ENCODE assay signal across 29 cellular contexts in the genomic region with DNA sequence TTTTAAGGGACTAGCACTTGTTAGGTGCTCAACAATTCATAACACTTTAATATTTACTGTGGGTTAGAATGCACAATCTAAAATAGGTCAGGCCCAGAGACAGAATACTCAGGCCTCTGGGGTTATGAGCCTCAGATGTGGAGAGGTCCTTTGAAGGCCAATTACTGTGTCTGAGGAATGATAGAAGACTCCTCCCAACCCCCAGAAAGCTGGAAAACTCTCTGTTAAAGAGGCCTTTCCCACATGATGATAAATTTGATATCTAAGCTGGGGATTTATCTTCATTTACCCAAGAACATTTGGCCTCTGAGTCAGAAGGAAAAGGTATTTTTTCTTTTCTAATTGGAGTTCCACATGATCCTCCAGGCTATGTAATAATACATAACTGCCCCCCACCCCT. TPM values are rescaled to one million over a fixed set of nuclear protein-coding genes. Genes with fewer than 3 reads are reported as not detected.
DNase-seq lines count a peak whose midpoint lies in the region; ATAC-seq, FAIRE-seq and TF ChIP-seq lines count a peak whose summit lies in the region.
"Had no signal": no experiment of that assay in that cellular context is flagged by ENCODE, and none has a peak within 500 bp of the region (broad histone marks: within the 10 kb centered on the region; RNA-seq: fewer than 3 reads in every experiment).

No MANE protein-coding gene starts in this region.

- ATAC-seq in GM19395 (IDR thresholded peaks at IDR 0.05; ENCODE audit: unreplicated experiment) (no peak), GM19463 (IDR thresholded peaks at IDR 0.05; ENCODE audit: unreplicated experiment) (no peak)
- ATAC-seq: GM23338 had no signal

- no peaks in the 10 kb centered on the region for H3K27me3 Mint-ChIP-seq in astrocyte (ENCODE audit: low read depth, unreplicated experiment)

- H3K9me3 Mint-ChIP-seq in astrocyte (ENCODE audit: unreplicated experiment), result peaks cover 2% of the 10 kb centered on the region
- H3K9me3 Mint-ChIP-seq: GM23338, HFFc6 had no signal

- H3K4me1 ChIP-seq in astrocyte (ENCODE audit: insufficient read depth, low read length), result peaks cover 15% of the 10 kb centered on the region

- no peaks in the 10 kb centered on the region for H3K4me1 Mint-ChIP-seq in astrocyte (ENCODE audit: low read depth, unreplicated experiment)

- no peak overlapping the region for H3K9ac ChIP-seq in astrocyte (ENCODE audit: low read length)

- no peak overlapping the region for H3K27ac ChIP-seq in astrocyte (ENCODE audit: low read depth, low read length)
- H3K27ac ChIP-seq: PC-9, SJSA1 had no signal

- H3K9me3 ChIP-seq in astrocyte (ENCODE audit: insufficient read depth, low read depth, low read length), result no peaks in the 10 kb centered on the region
- H3K9me3 ChIP-seq: SJSA1 had no signal

- H3K4me3 Mint-ChIP-seq in astrocyte (ENCODE audit: unreplicated experiment), result no peak overlapping the region
- H3K4me3 Mint-ChIP-seq: CD4-positive, alpha-beta memory T cell; GM23338; H9; HFFc6 had no signal

- DNase-seq in GM18507 (ENCODE audit: extremely low spot score, insufficient read length, low read depth) (no peak), M059J (ENCODE audit: low read depth) (peak; percentile 45), astrocyte (ENCODE audit: low read depth) (peak; percentile 36), retina (peak; percentile 15)
- no peak for DNase-seq in activated CD4-positive, alpha-beta T cell treated with anti-CD3 and anti-CD28 coated beads for 1 hour
- DNase-seq: C1 segment of cervical spinal cord; CD4-positive, alpha-beta memory T cell; COR-L47; EL; GDM1; H9; HFFc6; KBM-7; NCI-H1048; NCI-H1417; NCI-H1694; NCI-H2029 treated with DMSO at 0.1 percent for 48 hours; NCI-H526 treated with DMSO at 0.1 percent for 48 hours; Right ventricle myocardium superior; RPMI8226 had no signal

- TF ChIP-seq CTCF in astrocyte (IDR thresholded peaks at IDR 0.05; ENCODE audit: insufficient read depth, low read depth, low read length), result no peak

- no peaks in the 10 kb centered on the region for H3K27me3 ChIP-seq in astrocyte (ENCODE audit: insufficient read depth, low read length)
- H3K27me3 ChIP-seq: SJSA1 had no signal

- no peaks in the 10 kb centered on the region for H3K79me2 ChIP-seq in astrocyte (ENCODE audit: insufficient read depth, low read length)

- H3K4me3 ChIP-seq in astrocyte (ENCODE audit: insufficient read depth, low read depth, low read length), result no peak overlapping the region
- H3K4me3 ChIP-seq: GM23338, PC-9, SJSA1 had no signal

- H3K4me2 ChIP-seq in astrocyte (ENCODE audit: low read length), result no peak overlapping the region
- H3K4me2 ChIP-seq: GM23338, PC-9 had no signal

- no peaks in the 10 kb centered on the region for H4K20me1 ChIP-seq in astrocyte (ENCODE audit: insufficient read depth, low read length)

- H3K27ac Mint-ChIP-seq in astrocyte (ENCODE audit: unreplicated experiment), result no peak overlapping the region
- H3K27ac Mint-ChIP-seq: CD4-positive, alpha-beta memory T cell; GM23338; H9; HFFc6 had no signal

- H3K36me3 ChIP-seq in astrocyte (ENCODE audit: insufficient read depth, low read length), result no peaks in the 10 kb centered on the region
- H3K36me3 ChIP-seq: SJSA1 had no signal

- FAIRE-seq in GM18507 (lab: Jason Lieb, UNC) (peak; percentile 12), astrocyte (lab: Jason Lieb, UNC) (no peak)
- FAIRE-seq: GM12891 had no signal

- no peaks in the 10 kb centered on the region for H3K36me3 Mint-ChIP-seq in astrocyte (ENCODE audit: low read depth, unreplicated experiment)
- H3K36me3 Mint-ChIP-seq: CD4-positive, alpha-beta memory T cell had no signal

- no peak overlapping the region for H2AFZ ChIP-seq in astrocyte (ENCODE audit: low read depth, low read length)
- H2AFZ ChIP-seq: GM23338, PC-9 had no signal

RNA-seq across cellular contexts. Expression of a gene that starts 41.1 kb away (rescaled TPM):
- total RNA-seq in M059J (2014; rRNA removed; shearing (Covaris generic)), result 28.6 and 35.2 TPM in 2 replicates
- 8.6 and 10.6 TPM in 2 replicates for total RNA-seq in astrocyte

RNA-seq across cellular contexts. Expression of a gene that starts 48.5 kb away (rescaled TPM):
- not detected in 2 replicates for total RNA-seq in M059J (2014; rRNA removed; shearing (Covaris generic))
- not detected in 2 replicates for total RNA-seq in astrocyte
- total RNA-seq: A673; CD4-positive, alpha-beta memory T cell; GM23338; H9; HFFc6; HT1080; NCI-H460; PC-9; Right ventricle myocardium superior; SJSA1 had no signal

Comparison
In these comparisons a context has a peak if more than half of its experiments do, and no peak if none do; other contexts are left out.
1. DNase-seq: peak in M059J (single experiment), astrocyte (single experiment) and retina (single experiment); none in GM18507 (single experiment) and activated CD4-positive, alpha-beta T cell treated with anti-CD3 and anti-CD28 coated beads for 1 hour (single experiment).